In genomic region chr3:65828706-65829105, GRCh38 we compare ENCODE assay signal across 22 cellular contexts.
A peak's percentile ranks its signal among the peaks of the same experiment; 100 is the strongest.
DNase-seq lines count a peak whose midpoint lies in the region; ATAC-seq and TF ChIP-seq lines count a peak whose summit lies in the region.
"Had no signal": no experiment of that assay in that cellular context is flagged by ENCODE, and none has a peak within 500 bp of the region (broad histone marks: within the 10 kb centered on the region; RNA-seq: fewer than 3 reads in every experiment).

No MANE protein-coding gene starts in this region.

- no peak overlapping the region for H3K4me3 ChIP-seq in fibroblast of mammary gland (ENCODE audit: control insufficient read depth, low read depth, low read length)
- H3K4me3 ChIP-seq: A549, coronary artery, heart right ventricle, mucosa of descending colon, skin epidermis had no signal

- intact Hi-C loops in left cardiac atrium (cut with DNase I): no loop called here
- intact Hi-C loops in cardiac septum (cut with DNase I): no loop called here
- intact Hi-C loops in natural killer cell (cut with micrococcal nuclease): no loop called here

- no peaks in the 10 kb centered on the region for H3K36me3 Mint-ChIP-seq in natural killer cell
- H3K36me3 Mint-ChIP-seq: activated naive CD8-positive, alpha-beta T cell treated with anti-CD3 and anti-CD28 coated beads, Interleukin-2, amount 10 ng/mL, durations not matched to agents 7 days and 5 days; CD4-positive, alpha-beta memory T cell; stimulated activated naive B cell treated with anti-CD40 and anti-IgM and Interleukin-4, amounts not matched to agents 10 μg/mL and 1 μg/mL and 100 μg/mL, for 72 hours had no signal

- peaks cover 0 to 2% of the 10 kb centered on the region in 2 donors for H3K9me3 Mint-ChIP-seq in natural killer cell
- H3K9me3 Mint-ChIP-seq: activated T-cell treated with anti-CD3 and anti-CD28 coated beads, Interleukin-2, amount 50 U/mL, for 4 hours; CD4-positive, alpha-beta memory T cell had no signal

- no peak overlapping the region for H3K4me3 Mint-ChIP-seq in natural killer cell
- H3K4me3 Mint-ChIP-seq: activated naive CD8-positive, alpha-beta T cell treated with anti-CD3 and anti-CD28 coated beads, Interleukin-2, amount 10 ng/mL, durations not matched to agents 7 days and 5 days; activated T-cell treated with anti-CD3 and anti-CD28 coated beads, Interleukin-2, amount 50 U/mL, for 4 hours; CD4-positive, alpha-beta memory T cell; stimulated activated naive B cell treated with anti-CD40 and anti-IgM and Interleukin-4, amounts not matched to agents 10 μg/mL and 1 μg/mL and 100 μg/mL, for 72 hours had no signal

- DNase-seq in left cardiac atrium (peak; percentile 27), cardiac septum (ENCODE audit: low spot score) (no peak), fibroblast of mammary gland (ENCODE audit: low read depth) (peak; percentile 59), stromal cell of bone marrow (ENCODE audit: low read depth) (peak; percentile 36), natural killer cell (no peak), NCI-H146 treated with DMSO at 0.1 percent for 48 hours (lab: John Stamatoyannopoulos, UW; ENCODE audit: unreplicated experiment) (no peak)
- DNase-seq: activated CD4-positive, alpha-beta T cell treated with anti-CD3 and anti-CD28 coated beads, Interleukin-2, amount 50 U/mL, for 48 hours; activated naive CD8-positive, alpha-beta T cell treated with anti-CD3 and anti-CD28 coated beads, Interleukin-2, amount 10 ng/mL, durations not matched to agents 7 days and 5 days; activated T-cell treated with anti-CD3 and anti-CD28 coated beads, Interleukin-2, amount 50 U/mL, for 4 hours; CD4-positive, alpha-beta memory T cell; DMS79 treated with DMSO at 0.1 percent for 48 hours; heart right ventricle; kidney glomerular epithelial cell; mucosa of descending colon; NCI-H1048; SHP77; stimulated activated naive B cell treated with anti-CD40 and anti-IgM and Interleukin-4, amounts not matched to agents 10 μg/mL and 1 μg/mL and 100 μg/mL, for 72 hours had no signal

- TF ChIP-seq CTCF in fibroblast of mammary gland (conservative IDR thresholded peaks at IDR 0.05; ENCODE audit: control insufficient read depth, insufficient read depth, low read depth, low read length) (no peak), natural killer cell (IDR thresholded peaks at IDR 0.05) (no peak)

- no peak overlapping the region for H3K27ac Mint-ChIP-seq in natural killer cell
- H3K27ac Mint-ChIP-seq: activated naive CD8-positive, alpha-beta T cell treated with anti-CD3 and anti-CD28 coated beads, Interleukin-2, amount 10 ng/mL, durations not matched to agents 7 days and 5 days; CD4-positive, alpha-beta memory T cell; stimulated activated naive B cell treated with anti-CD40 and anti-IgM and Interleukin-4, amounts not matched to agents 10 μg/mL and 1 μg/mL and 100 μg/mL, for 72 hours had no signal

- no peaks in the 10 kb centered on the region for H3K4me1 Mint-ChIP-seq in natural killer cell
- H3K4me1 Mint-ChIP-seq: activated naive CD8-positive, alpha-beta T cell treated with anti-CD3 and anti-CD28 coated beads, Interleukin-2, amount 10 ng/mL, durations not matched to agents 7 days and 5 days; CD4-positive, alpha-beta memory T cell; stimulated activated naive B cell treated with anti-CD40 and anti-IgM and Interleukin-4, amounts not matched to agents 10 μg/mL and 1 μg/mL and 100 μg/mL, for 72 hours had no signal

- ATAC-seq in left cardiac atrium (no peak), SK-N-SH treated with all-trans-retinoic acid at 6 μM for 48 hours (peak; percentile 48; the same call in 1 of the 3 replicates), HG02884 (IDR thresholded peaks at IDR 0.05; ENCODE audit: unreplicated experiment) (no peak), natural killer cell (no peak)
- ATAC-seq: A549; activated T-cell treated with anti-CD3 and anti-CD28 coated beads, Interleukin-2, amount 50 U/mL, for 4 hours; mucosa of descending colon; stimulated activated naive B cell treated with anti-CD40 and anti-IgM and Interleukin-4, amounts not matched to agents 10 μg/mL and 1 μg/mL and 100 μg/mL, for 72 hours had no signal

- no peaks in the 10 kb centered on the region for H3K27me3 Mint-ChIP-seq in natural killer cell (ENCODE audit: low read depth in 2 of 2)
- H3K27me3 Mint-ChIP-seq: activated naive CD8-positive, alpha-beta T cell treated with anti-CD3 and anti-CD28 coated beads, Interleukin-2, amount 10 ng/mL, durations not matched to agents 7 days and 5 days; CD4-positive, alpha-beta memory T cell; stimulated activated naive B cell treated with anti-CD40 and anti-IgM and Interleukin-4, amounts not matched to agents 10 μg/mL and 1 μg/mL and 100 μg/mL, for 72 hours had no signal

TF ChIP-seq in SK-N-SH treated with all-trans-retinoic acid at 6 μM for 48 hours, 23 proteins besides CTCF, POLR2A, EP300 and RAD21:
- TF ChIP-seq TCF4 (CRISPR knock-in tag; IDR thresholded peaks at IDR 0.05; ENCODE audit: borderline replicate concordance): no peak
- TF ChIP-seq PPARA (CRISPR knock-in tag; IDR thresholded peaks at IDR 0.05; ENCODE audit: borderline replicate concordance): no peak
- no peak for TF ChIP-seq ARNTL (CRISPR knock-in tag; IDR thresholded peaks at IDR 0.05; ENCODE audit: borderline replicate concordance, low read depth)
- TF ChIP-seq TOX (CRISPR knock-in tag; IDR thresholded peaks at IDR 0.05; ENCODE audit: borderline replicate concordance): no peak
- TF ChIP-seq OSR1 (CRISPR knock-in tag; IDR thresholded peaks at IDR 0.05): no peak
- no peak for TF ChIP-seq CREB5 (CRISPR knock-in tag; IDR thresholded peaks at IDR 0.05; ENCODE audit: low read depth)
- TF ChIP-seq ZFP3 (CRISPR knock-in tag; IDR thresholded peaks at IDR 0.05): no peak
- no peak for TF ChIP-seq ZNF70 (CRISPR knock-in tag; IDR thresholded peaks at IDR 0.05)
- no peak for TF ChIP-seq ISL1 (CRISPR knock-in tag; IDR thresholded peaks at IDR 0.05)
- TF ChIP-seq ZNF8 (CRISPR knock-in tag; IDR thresholded peaks at IDR 0.05): no peak
- no peak for TF ChIP-seq ESRRG (CRISPR knock-in tag; IDR thresholded peaks at IDR 0.05)
- TF ChIP-seq RARB (CRISPR knock-in tag; IDR thresholded peaks at IDR 0.05): no peak
- TF ChIP-seq TSHZ2 (CRISPR knock-in tag; IDR thresholded peaks at IDR 0.05): no peak
- TF ChIP-seq ZC3H10 (CRISPR knock-in tag; IDR thresholded peaks at IDR 0.05): no peak
- no peak for TF ChIP-seq ZNF565 (CRISPR knock-in tag; conservative IDR thresholded peaks at IDR 0.05; ENCODE audit: low read depth)
- TF ChIP-seq ZFP30 (CRISPR knock-in tag; IDR thresholded peaks at IDR 0.05): no peak
- TF ChIP-seq CSDC2 (CRISPR knock-in tag; IDR thresholded peaks at IDR 0.05): no peak
- TF ChIP-seq BACH2 (CRISPR knock-in tag; IDR thresholded peaks at IDR 0.05; ENCODE audit: borderline replicate concordance): no peak
- no peak for TF ChIP-seq GLIS3 (CRISPR knock-in tag; IDR thresholded peaks at IDR 0.05)

Comparison
In these comparisons a context has a peak if more than half of its experiments do, and no peak if none do; other contexts are left out.
1. DNase-seq: peak in left cardiac atrium (single experiment), fibroblast of mammary gland (single experiment) and stromal cell of bone marrow (single experiment); none in cardiac septum (single experiment), natural killer cell (single experiment) and NCI-H146 treated with DMSO at 0.1 percent for 48 hours (single experiment).